In the genomic region with DNA sequence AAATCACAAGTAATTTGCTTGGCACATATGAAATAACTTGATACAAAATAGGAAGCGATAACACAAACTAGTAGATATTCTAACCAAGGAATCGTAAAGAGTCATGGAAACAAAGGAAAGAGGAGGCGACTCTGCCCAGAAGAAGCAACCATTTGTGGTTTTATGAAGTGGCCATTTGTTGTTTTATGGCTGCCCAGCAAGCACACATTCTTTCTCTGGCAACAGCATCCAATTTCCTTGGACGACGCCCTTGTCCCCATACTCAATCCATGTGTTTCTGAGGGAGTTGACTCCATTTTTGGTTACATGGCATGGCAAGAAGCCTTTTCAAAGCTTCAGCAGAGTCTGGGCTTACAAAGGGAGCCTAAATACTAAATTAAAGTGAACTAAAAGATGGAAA, we compare ENCODE assay signal across 15 cellular contexts.
DNase-seq lines count a peak whose midpoint lies in the region; ATAC-seq and TF ChIP-seq lines count a peak whose summit lies in the region.
"Had no signal": no experiment of that assay in that cellular context is flagged by ENCODE, and none has a peak within 500 bp of the region (broad histone marks: within the 10 kb centered on the region; RNA-seq: fewer than 3 reads in every experiment).

No MANE protein-coding gene starts in this region.

- H2AFZ ChIP-seq in HCT116 (ENCODE audit: low read depth, low read length, poor library complexity, severe bottlenecking), result no peak overlapping the region

- no TSS peak for BruUV-seq in HCT116 (replicated peaks; lab: Mats Ljungman, UMichigan)

- H3K9me2 ChIP-seq in HCT116 (ENCODE audit: insufficient read depth), result no peaks in the 10 kb centered on the region

- POLR2A ChIA-PET in HCT116 (lab: Charles Lee), result no interaction called here
- POLR2A ChIA-PET in T-cell (lab: Charles Lee), result no interaction called here

- no peaks in the 10 kb centered on the region for H3K79me2 ChIP-seq in HCT116 (ENCODE audit: insufficient read depth, low read length)

- peaks cover 61 to 65% (median 62%) of the 10 kb centered on the region in 3 donors for H3K4me1 Mint-ChIP-seq in T-cell

- H3K9me3 ChIP-seq in HCT116 (ENCODE audit: control insufficient read depth in 1 of 2, insufficient read depth in 1 of 2, low read depth in 1 of 2, low read length in 2 of 2) (no peaks in the 10 kb centered on the region), mucosa of descending colon (no peaks in the 10 kb centered on the region), esophagus squamous epithelium (no peaks in the 10 kb centered on the region), right atrium auricular region (no peaks in the 10 kb centered on the region)
- H3K9me3 ChIP-seq: neutrophil had no signal

- ATAC-seq in HCT116 (no peak), T-cell (replicated peaks in 1 of 4) (no peak), mucosa of descending colon (peak; percentile 56), GM21526 (IDR thresholded peaks at IDR 0.05; ENCODE audit: low FRiP score, unreplicated experiment) (no peak)

- CTCF ChIA-PET in HCT116 (lab: Charles Lee) (no interaction called here), T-cell (lab: Charles Lee) (no interaction called here)

- peak overlapping the region; percentile 28 for H3K9ac ChIP-seq in HCT116 (ENCODE audit: low read length)

- no peak for TF ChIP-seq POLR2A in HCT116 (IDR thresholded peaks at IDR 0.05; ENCODE audit: borderline replicate concordance, extremely low read depth, insufficient read depth, insufficient read length)
- TF ChIP-seq POLR2A in esophagus squamous epithelium (IDR thresholded peaks at IDR 0.05), result no peak

- H3K27ac ChIP-seq in HCT116 (ENCODE audit: low read depth, low read length) (peak overlapping the region; percentile 92), esophagus squamous epithelium (no peak overlapping the region), right atrium auricular region (no peak overlapping the region)
- H3K27ac ChIP-seq: neutrophil, VCaP had no signal

- no peaks in the 10 kb centered on the region for H3K27me3 Mint-ChIP-seq in T-cell

- intact Hi-C loops in HCT116 (cut with micrococcal nuclease), result loop anchor here (5.0 kb wide), 1 partner anchor 199 kb away; no protein-coding TSS in a partner anchor
- intact Hi-C loops in mucosa of descending colon (cut with DNase I, micrococcal nuclease), result no loop called here
- intact Hi-C loops in esophagus squamous epithelium (cut with DNase I), result no loop called here

- peaks cover 3% of the 10 kb centered on the region for H3K36me3 Mint-ChIP-seq in T-cell

- H3K27me3 ChIP-seq in HCT116 (ENCODE audit: insufficient read depth, low read length) (no peaks in the 10 kb centered on the region), esophagus squamous epithelium (no peaks in the 10 kb centered on the region), right atrium auricular region (no peaks in the 10 kb centered on the region)
- H3K27me3 ChIP-seq: neutrophil had no signal

- peak overlapping the region; percentile 34 to 92 for H3K27ac Mint-ChIP-seq in T-cell

- H3K36me3 ChIP-seq in HCT116 (ENCODE audit: control insufficient read depth in 1 of 2, insufficient read depth in 2 of 2, low read length in 2 of 2), result no peaks in the 10 kb centered on the region
- no peaks in the 10 kb centered on the region for H3K36me3 ChIP-seq in mucosa of descending colon (ENCODE audit: low read depth)
- H3K36me3 ChIP-seq in esophagus squamous epithelium, result no peaks in the 10 kb centered on the region
- no peaks in the 10 kb centered on the region for H3K36me3 ChIP-seq in right atrium auricular region
- H3K36me3 ChIP-seq: neutrophil had no signal

- DNase-seq in NCI-H1417 (lab: John Stamatoyannopoulos, UW) (peak; percentile 28 to 63 (median 61)), NCI-H1417 treated with DMSO at 0.1 percent for 48 hours (lab: John Stamatoyannopoulos, UW) (no peak), HCT116 (ENCODE audit: low read depth, low spot score) (peak; percentile 12), T-cell (no peak), mucosa of descending colon (peak in 1 of 3 donors; percentile 34), esophagus squamous epithelium (lab: John Stamatoyannopoulos, UW) (no peak), right atrium auricular region (ENCODE audit: low spot score) (no peak)
- DNase-seq: 8988T; activated CD8-positive, alpha-beta memory T cell treated with anti-CD3 and anti-CD28 coated beads, Interleukin-2, amount 50 U/mL, for 48 hours; cortex of kidney; NCI-H2081 treated with DMSO at 0.1 percent for 48 hours; stimulated activated naive CD8-positive, alpha-beta T cell treated with anti-CD3 and anti-CD28 coated beads, Interleukin-15, Interleukin-2, amounts not matched to agents 100 U/mL and 50 U/mL, for 24 hours had no signal

- RAD21 ChIA-PET in HCT116 (lab: Charles Lee; ENCODE audit: low non-redundant PET in 1 of 2, low total read pairs in 2 of 2, uncharacterized antibody in 2 of 2, unreplicated experiment in 2 of 2), result no interaction called here

- peaks cover 39 to 54% of the 10 kb centered on the region in 2 experiments for H3K4me1 ChIP-seq in HCT116 (ENCODE audit: control insufficient read depth in 1 of 2, insufficient read depth in 2 of 2, low read length in 2 of 2)
- peaks cover 12% of the 10 kb centered on the region for H3K4me1 ChIP-seq in mucosa of descending colon (ENCODE audit: low read depth)
- H3K4me1 ChIP-seq in esophagus squamous epithelium, result peaks cover 0 to 33% (median 12%) of the 10 kb centered on the region in 3 donors
- H3K4me1 ChIP-seq in right atrium auricular region, result no peaks in the 10 kb centered on the region

- WGBS in esophagus squamous epithelium, 2 donors, result 91 to 98% methylated on average over 5 of the region's 5 CpGs

- no peaks in the 10 kb centered on the region for H4K20me1 ChIP-seq in HCT116 (ENCODE audit: insufficient read depth)

- 0 out of 2 replicates have a peak, but pooled peaks have one; percentile 12 for TF ChIP-seq RAD21 in HCT116 (IDR thresholded peaks at IDR 0.05; ENCODE audit: low read depth)

- H3K4me2 ChIP-seq in HCT116 (ENCODE audit: low read length), result peak overlapping the region; percentile 64

- TF ChIP-seq CTCF in HCT116 (IDR thresholded peaks at IDR 0.05 in 2 of 3, conservative IDR thresholded peaks at IDR 0.05 in 1 of 3; ENCODE audit: borderline replicate concordance in 1 of 3, insufficient read depth in 1 of 3, low read depth in 2 of 3, low read length in 2 of 3) (no peak), mucosa of descending colon (IDR thresholded peaks at IDR 0.05) (no peak), esophagus squamous epithelium (IDR thresholded peaks at IDR 0.05) (no peak), right atrium auricular region (IDR thresholded peaks at IDR 0.05) (no peak)

- H3K4me3 Mint-ChIP-seq in T-cell, result no peak overlapping the region

- H3K4me3 ChIP-seq in HCT116 (replicated peaks in 1 of 2; ENCODE audit: low read depth in 1 of 2, low read length in 2 of 2) (no peak overlapping the region), mucosa of descending colon (no peak overlapping the region), esophagus squamous epithelium (no peak overlapping the region), right atrium auricular region (no peak overlapping the region)

- H3K9me3 Mint-ChIP-seq in T-cell, result peaks cover 0 to 3% (median 0%) of the 10 kb centered on the region in 3 donors

TF ChIP-seq in HCT116, 20 proteins besides CTCF, POLR2A, EP300 and RAD21:
- TF ChIP-seq FOSL1 (IDR thresholded peaks at IDR 0.05; ENCODE audit: low read depth), result no peak
- no peak for TF ChIP-seq EZH2 (IDR thresholded peaks at IDR 0.05)
- TF ChIP-seq, protein P1, sequence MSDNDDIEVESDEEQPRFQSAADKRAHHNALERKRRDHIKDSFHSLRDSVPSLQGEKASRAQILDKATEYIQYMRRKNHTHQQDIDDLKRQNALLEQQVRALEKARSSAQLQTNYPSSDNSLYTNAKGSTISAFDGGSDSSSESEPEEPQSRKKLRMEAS (IDR thresholded peaks at IDR 0.05), result 0 out of 2 replicates have a peak, but pooled peaks have one; percentile 14
- TF ChIP-seq EGR1 (IDR thresholded peaks at IDR 0.05; ENCODE audit: low read depth), result no peak
- no peak for TF ChIP-seq JUND (IDR thresholded peaks at IDR 0.05)
- TF ChIP-seq CBX3 (IDR thresholded peaks at IDR 0.05; ENCODE audit: low read depth), result no peak
- no peak for TF ChIP-seq EZH2phosphoT487 (IDR thresholded peaks at IDR 0.05; ENCODE audit: borderline replicate concordance)

Comparison
In these comparisons a context has a peak if more than half of its experiments do, and no peak if none do; other contexts are left out.
1. DNase-seq: peak in NCI-H1417 (3 of 3) and HCT116 (single experiment); none in NCI-H1417 treated with DMSO at 0.1 percent for 48 hours (single experiment), T-cell (0 of 34), esophagus squamous epithelium (single experiment) and right atrium auricular region (single experiment).